In genomic region chr19:33339750-33340029, GRCh38 we compare ENCODE assay signal across 15 cellular contexts. TPM values are rescaled to one million over a fixed set of nuclear protein-coding genes. Genes with fewer than 3 reads are reported as not detected.
DNase-seq lines count a peak whose midpoint lies in the region; ATAC-seq and TF ChIP-seq lines count a peak whose summit lies in the region.
"Had no signal": no experiment of that assay in that cellular context is flagged by ENCODE, and none has a peak within 500 bp of the region (broad histone marks: within the 10 kb centered on the region; RNA-seq: fewer than 3 reads in every experiment).

No MANE protein-coding gene starts in this region.

- peak; percentile 81 for ATAC-seq in foreskin keratinocyte
- ATAC-seq: GM23338 had no signal

- H3K27me3 ChIP-seq in foreskin keratinocyte: peaks cover 10% of the 10 kb centered on the region

- no peak overlapping the region for H3K27ac ChIP-seq in HEK293 (ENCODE audit: extremely low read depth, low read depth, low read length)
- H3K27ac ChIP-seq in RWPE1: peak overlapping the region; percentile 67
- H3K27ac ChIP-seq in foreskin keratinocyte: no peak overlapping the region

- no peak overlapping the region for H3K27ac Mint-ChIP-seq in osteocyte (ENCODE audit: unreplicated experiment)
- H3K27ac Mint-ChIP-seq: CD8-positive, alpha-beta memory T cell; GM23338; IgD-negative memory B cell had no signal

- H3K4me3 Mint-ChIP-seq in osteocyte (ENCODE audit: unreplicated experiment): no peak overlapping the region
- H3K4me3 Mint-ChIP-seq: CD14-positive monocyte; CD8-positive, alpha-beta memory T cell; GM23338; IgD-negative memory B cell had no signal

- POLR2A ChIA-PET in HEK293 (lab: Yijun Ruan, JAX): no interaction called here
- POLR2A ChIA-PET in RWPE1 (lab: Yijun Ruan, JAX; ENCODE audit: low non-redundant PET): no interaction called here

- H3K4me1 ChIP-seq in HEK293 (ENCODE audit: control insufficient read depth, insufficient read depth, low read length) (peaks cover 3% of the 10 kb centered on the region; the same call in 1 of the 2 replicates), foreskin keratinocyte (peaks cover 7% of the 10 kb centered on the region)
- H3K4me1 ChIP-seq: Caco-2 had no signal

- no peaks in the 10 kb centered on the region for H3K9me3 Mint-ChIP-seq in osteocyte (ENCODE audit: unreplicated experiment)
- H3K9me3 Mint-ChIP-seq: CD8-positive, alpha-beta memory T cell; GM23338 had no signal

- no peak overlapping the region for H3K4me3 ChIP-seq in HEK293 (ENCODE audit: low read depth, low read length)
- H3K4me3 ChIP-seq: GM23338 had no signal

- no peaks in the 10 kb centered on the region for H3K36me3 Mint-ChIP-seq in osteocyte (ENCODE audit: unreplicated experiment)
- H3K36me3 Mint-ChIP-seq: CD14-positive monocyte; CD8-positive, alpha-beta memory T cell had no signal

- DNase-seq in RWPE1 (ENCODE audit: low spot score) (no peak), foreskin keratinocyte (no peak), osteocyte (ENCODE audit: extremely low spot score, unreplicated experiment) (peak; percentile 27), mesenteric fat pad (ENCODE audit: low spot score) (no peak), SKM-1 (lab: John Stamatoyannopoulos, UW; ENCODE audit: unreplicated experiment) (no peak)
- no peak for DNase-seq in activated CD4-positive, alpha-beta T cell treated with anti-CD3 and anti-CD28 coated beads, Interleukin-2, amount 50 U/mL, for 1 hour
- DNase-seq: Caco-2; CD8-positive, alpha-beta memory T cell; DND-41; GF-D8; H7 had no signal

- H3K36me3 ChIP-seq in HEK293 (ENCODE audit: control insufficient read depth in 2 of 2, insufficient read depth in 1 of 2, low read length in 2 of 2): no peaks in the 10 kb centered on the region

- TF ChIP-seq CTCF in HEK293 (tag by site-specific recombination; IDR thresholded peaks at IDR 0.05): no peak
- no peak for TF ChIP-seq CTCF in RWPE1 (conservative IDR thresholded peaks at IDR 0.05; ENCODE audit: low read depth)
- no peak for TF ChIP-seq CTCF in foreskin keratinocyte (conservative IDR thresholded peaks at IDR 0.05)
- TF ChIP-seq CTCF in osteocyte (IDR thresholded peaks at IDR 0.05): no peak

- peaks cover 45% of the 10 kb centered on the region for H3K27me3 Mint-ChIP-seq in osteocyte (ENCODE audit: unreplicated experiment)

- no peaks in the 10 kb centered on the region for H3K4me1 Mint-ChIP-seq in osteocyte (ENCODE audit: unreplicated experiment)
- H3K4me1 Mint-ChIP-seq: CD8-positive, alpha-beta memory T cell had no signal

- no peaks in the 10 kb centered on the region; the same call in 1 of the 2 replicates for H3K9me3 ChIP-seq in HEK293 (ENCODE audit: control insufficient read depth, insufficient read depth, low read depth, low read length)
- H3K9me3 ChIP-seq: Caco-2 had no signal

- CTCF ChIA-PET in HEK293 (lab: Yijun Ruan, JAX) (interaction anchor here (1.0 kb wide), 1 partner anchor 9 kb away, joined by 4 read pairs; no protein-coding TSS in a partner anchor), RWPE1 (lab: Yijun Ruan, JAX) (interaction anchor here (0.6 kb wide), 1 partner anchor 67 kb away, joined by 3 read pairs; no protein-coding TSS in a partner anchor)

TF ChIP-seq in HEK293, 187 proteins besides CTCF, POLR2A, EP300 and RAD21:
- TF ChIP-seq ZNF488 (tag by site-specific recombination; IDR thresholded peaks at IDR 0.05) (no peak), ZNF664 (tag by site-specific recombination; IDR thresholded peaks at IDR 0.05) (peak; percentile 35; the same call in 1 of the 2 replicates), ZNF184 (tag by site-specific recombination; IDR thresholded peaks at IDR 0.05) (0 out of 2 replicates have a peak, but pooled peaks have one; percentile 5), INSM2 (tag by site-specific recombination; IDR thresholded peaks at IDR 0.05) (0 out of 2 replicates have a peak, but pooled peaks have one; percentile 11), ZNF76 (tag by site-specific recombination; IDR thresholded peaks at IDR 0.05; ENCODE audit: borderline replicate concordance, low read depth) (no peak), SETDB1 (IDR thresholded peaks at IDR 0.05; ENCODE audit: insufficient read length, low read length) (peak; percentile 54), ZNF132 (tag by site-specific recombination; IDR thresholded peaks at IDR 0.05; ENCODE audit: borderline replicate concordance) (no peak), MEIS1 (CRISPR knock-in tag; IDR thresholded peaks at IDR 0.05; ENCODE audit: borderline replicate concordance) (no peak), ZNF112 (tag by site-specific recombination; IDR thresholded peaks at IDR 0.05) (no peak), SP7 (tag by site-specific recombination; IDR thresholded peaks at IDR 0.05) (peak; percentile 43; the same call in 1 of the 2 replicates), ZNF239 (tag by site-specific recombination; IDR thresholded peaks at IDR 0.05) (no peak), YY2 (tag by site-specific recombination; IDR thresholded peaks at IDR 0.05) (no peak), KLF17 (tag by site-specific recombination; IDR thresholded peaks at IDR 0.05) (no peak), ZNF121 (tag by site-specific recombination; IDR thresholded peaks at IDR 0.05) (peak; percentile 66)

RNA-seq across cellular contexts. Expression of gene CEBPG, which starts 33.8 kb away (rescaled TPM):
- total RNA-seq in foreskin keratinocyte: 32.2 and 35.3 TPM in 2 replicates
- 19.1 and 19.3 TPM in 2 replicates for polyA plus RNA-seq in foreskin keratinocyte
- total RNA-seq in osteocyte: 39.7 and 41.1 TPM in 2 replicates
- total RNA-seq in mesenteric fat pad: 33.0 TPM

RNA-seq across cellular contexts. Expression of gene CEBPA, which starts 37.4 kb away (rescaled TPM):
- total RNA-seq in foreskin keratinocyte (1.4 TPM in 2 replicates), osteocyte (0.86 and 1.4 TPM in 2 replicates), mesenteric fat pad (263 TPM)
- 1.3 and 1.5 TPM in 2 replicates for polyA plus RNA-seq in foreskin keratinocyte

Comparison
In these comparisons a context has a peak if more than half of its experiments do, and no peak if none do; other contexts are left out.
1. RNA of gene CEBPA, which starts 37.4 kb away (total RNA-seq): 263 TPM in mesenteric fat pad (single experiment); 1.4 TPM in foreskin keratinocyte and 0.86 to 1.4 TPM in osteocyte; every median in the first group is over 100 times any median in the second.